In the genomic region with DNA sequence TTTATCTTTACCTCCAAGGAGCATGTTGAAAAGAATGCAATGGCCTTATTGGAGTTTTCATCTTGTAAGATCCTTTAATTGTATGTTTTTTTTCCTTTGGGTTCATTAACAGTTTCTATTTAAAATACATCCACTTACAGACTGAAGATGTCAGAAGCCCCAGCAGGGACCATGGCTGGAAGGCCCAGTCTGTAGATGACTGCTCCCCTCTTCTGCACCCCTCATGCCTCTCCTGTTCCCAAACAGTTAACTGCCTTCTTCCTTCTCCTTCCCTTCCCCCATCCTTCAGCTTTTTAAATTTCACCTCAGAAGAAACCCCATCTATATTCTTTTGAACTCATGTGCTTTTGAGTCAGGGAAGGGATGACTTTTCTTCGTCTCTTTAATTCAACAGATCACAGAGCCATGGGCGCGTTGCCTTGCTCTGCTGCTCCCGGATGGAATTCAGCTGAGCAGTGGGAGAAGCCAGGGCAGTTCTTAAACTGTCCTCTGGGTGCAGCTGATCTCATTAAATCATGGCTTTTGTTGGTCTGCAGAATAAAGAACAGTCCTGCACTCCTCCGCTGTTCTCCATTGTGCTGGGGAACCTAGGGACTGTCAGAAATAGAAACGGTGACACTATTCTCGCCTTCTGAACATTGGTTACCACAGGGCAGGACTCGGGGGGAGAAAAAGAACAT, we compare ENCODE assay signal across 13 cellular contexts.
A peak's percentile ranks its signal among the peaks of the same experiment; 100 is the strongest.
DNase-seq lines count a peak whose midpoint lies in the region; ATAC-seq and TF ChIP-seq lines count a peak whose summit lies in the region.
"Had no signal": no experiment of that assay in that cellular context is flagged by ENCODE, and none has a peak within 500 bp of the region (broad histone marks: within the 10 kb centered on the region; RNA-seq: fewer than 3 reads in every experiment).

No MANE protein-coding gene starts in this region.

- TF ChIP-seq CTCF in WERI-Rb-1 (IDR thresholded peaks at IDR 0.05; ENCODE audit: low read depth, low read length) (peak; percentile 42), glutamatergic neuron (IDR thresholded peaks at IDR 0.05; ENCODE audit: partially characterized antibody, unreplicated experiment) (peak; percentile 51), neural crest cell (conservative IDR thresholded peaks at IDR 0.05) (peak; percentile 55)

- no peaks in the 10 kb centered on the region for H3K9me3 ChIP-seq in WERI-Rb-1 (ENCODE audit: severe bottlenecking)
- H3K9me3 ChIP-seq: sigmoid colon, SJSA1 had no signal

- peaks cover 4% of the 10 kb centered on the region for H3K27me3 Mint-ChIP-seq in glutamatergic neuron (ENCODE audit: unreplicated experiment)
- H3K27me3 Mint-ChIP-seq in neural crest cell (ENCODE audit: low read depth): no peaks in the 10 kb centered on the region

- H3K4me3 ChIP-seq in WERI-Rb-1 (ENCODE audit: low read depth, low read length): no peak overlapping the region
- H3K4me3 ChIP-seq: sigmoid colon, SJSA1 had no signal

- H3K36me3 ChIP-seq in WERI-Rb-1: no peaks in the 10 kb centered on the region
- H3K36me3 ChIP-seq: SJSA1 had no signal

- H3K27ac Mint-ChIP-seq in glutamatergic neuron (ENCODE audit: unreplicated experiment) (no peak overlapping the region), neural crest cell (ENCODE audit: unreplicated experiment) (peak overlapping the region; percentile 89)

- peaks cover 4% of the 10 kb centered on the region for H3K36me3 Mint-ChIP-seq in glutamatergic neuron (ENCODE audit: unreplicated experiment)
- no peaks in the 10 kb centered on the region for H3K36me3 Mint-ChIP-seq in neural crest cell (ENCODE audit: low read depth)

- no peaks in the 10 kb centered on the region for H3K27me3 ChIP-seq in WERI-Rb-1 (ENCODE audit: insufficient read depth, low read depth, severe bottlenecking)
- H3K27me3 ChIP-seq: sigmoid colon, SJSA1 had no signal

- no peaks in the 10 kb centered on the region for H3K9me3 Mint-ChIP-seq in glutamatergic neuron (ENCODE audit: unreplicated experiment)
- H3K9me3 Mint-ChIP-seq in neural crest cell: peaks cover 3% of the 10 kb centered on the region

- peaks cover 4% of the 10 kb centered on the region for H3K4me1 Mint-ChIP-seq in glutamatergic neuron (ENCODE audit: low read depth, unreplicated experiment)
- H3K4me1 Mint-ChIP-seq in neural crest cell: peaks cover 7% of the 10 kb centered on the region

- no peak overlapping the region for H3K27ac ChIP-seq in WERI-Rb-1
- H3K27ac ChIP-seq: HL-60, sigmoid colon, SJSA1 had no signal

- DNase-seq in EH (ENCODE audit: low read depth) (peak; percentile 12), WERI-Rb-1 (peak; percentile 7), glutamatergic neuron (peak; percentile 39), neural crest cell (ENCODE audit: low read depth, low spot score) (peak; percentile 15), SKM-1 (lab: John Stamatoyannopoulos, UW; ENCODE audit: unreplicated experiment) (no peak), midbrain (lab: John Stamatoyannopoulos, UW) (no peak)
- DNase-seq: Calu3, NCI-H2081 treated with DMSO at 0.1 percent for 48 hours, sigmoid colon had no signal

- no peak overlapping the region for H3K4me3 Mint-ChIP-seq in glutamatergic neuron (ENCODE audit: unreplicated experiment)
- no peak overlapping the region for H3K4me3 Mint-ChIP-seq in neural crest cell

- no peak for ATAC-seq in GM18861 (IDR thresholded peaks at IDR 0.05; ENCODE audit: unreplicated experiment)
- ATAC-seq in HG03039 (IDR thresholded peaks at IDR 0.05; ENCODE audit: unreplicated experiment): no peak

Comparison
In these comparisons a context has a peak if more than half of its experiments do, and no peak if none do; other contexts are left out.
1. DNase-seq: peak in EH (single experiment), WERI-Rb-1 (single experiment), glutamatergic neuron (single experiment) and neural crest cell (single experiment); none in SKM-1 (single experiment) and midbrain (single experiment).
2. Peak in every context shown above with its lines, with median percentiles within 50 percentile points of each other: CTCF ChIP-seq.